24 cellular contexts compared by ENCODE assay signal in the genomic region with DNA sequence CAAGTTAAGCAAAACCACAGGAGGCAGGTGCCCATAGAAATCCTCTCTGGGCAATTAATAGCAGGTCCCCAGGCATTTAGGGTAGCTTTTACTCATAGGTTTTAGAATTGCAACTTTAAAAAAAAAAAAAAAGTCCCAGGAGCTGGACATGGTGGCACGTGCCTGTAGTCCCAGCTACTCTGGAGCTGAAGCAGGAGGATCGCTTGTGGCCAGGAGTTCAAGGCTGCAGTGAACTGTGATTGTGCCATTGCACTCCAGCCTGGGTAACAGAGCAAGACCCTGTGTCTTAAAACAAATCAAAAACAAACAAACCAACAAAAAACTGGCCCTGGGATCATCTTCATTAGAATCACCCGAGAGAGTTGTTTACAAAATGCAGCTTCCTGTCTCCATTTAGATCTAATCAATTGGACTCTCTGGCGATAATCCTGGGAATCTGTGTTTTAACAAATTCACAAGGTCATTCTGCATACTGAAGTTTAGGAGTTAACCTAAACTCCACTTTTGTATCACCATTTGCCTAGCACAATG.
"Had no signal": no experiment of that assay in that cellular context is flagged by ENCODE, and none has a peak within 500 bp of the region (broad histone marks: within the 10 kb centered on the region; RNA-seq: fewer than 3 reads in every experiment).

No MANE protein-coding gene starts in this region.

- DNase-seq: activated CD4-positive, alpha-beta memory T cell treated with anti-CD3 and anti-CD28 coated beads, Interleukin-2, amount 10 ng/mL, durations not matched to agents 7 days and 5 days; activated CD4-positive, alpha-beta T cell treated with anti-CD3 and anti-CD28 coated beads for 36 hours; activated CD4-positive, alpha-beta T cell treated with anti-CD3 and anti-CD28 coated beads, Interleukin-2, amount 10 ng/mL, durations not matched to agents 7 days and 5 days; activated CD4-positive, alpha-beta T cell treated with anti-CD3 and anti-CD28 coated beads, Interleukin-2, amount 50 U/mL, for 4 hours; activated CD4-positive, CD25-positive, alpha-beta regulatory T cell; activated CD4-positive, CD25-positive, alpha-beta regulatory T cell treated with anti-CD3 and anti-CD28 coated beads, Interleukin-2, amount 50 U/mL, for 72 hours; activated CD8-positive, alpha-beta memory T cell treated with anti-CD3 and anti-CD28 coated beads, Interleukin-2, amount 50 U/mL, for 48 hours; activated gamma-delta T cell; activated naive CD4-positive, alpha-beta T cell; activated naive CD4-positive, alpha-beta T cell treated with anti-CD3 and anti-CD28 coated beads, Interleukin-2, amount 10 ng/mL, durations not matched to agents 7 days and 5 days; activated naive CD8-positive, alpha-beta T cell treated with anti-CD3 and anti-CD28 coated beads, Interleukin-2, amount 10 ng/mL, durations not matched to agents 7 days and 5 days; activated T-cell treated with anti-CD3 and anti-CD28 coated beads for 4 hours; activated T-cell treated with anti-CD3 and anti-CD28 coated beads, Interleukin-2, amount 50 U/mL, for 24 hours; activated T-cell treated with anti-CD3 and anti-CD28 coated beads, Interleukin-2, amount 50 U/mL, for 72 hours; brain microvascular endothelial cell; dorsolateral prefrontal cortex; effector memory CD4-positive, alpha-beta T cell; foreskin keratinocyte; gastrocnemius medialis; glutamatergic neuron; T-helper 2 cell had no signal

- H3K4me3 ChIP-seq: coronary artery, dorsolateral prefrontal cortex, gastrocnemius medialis had no signal

- ATAC-seq: activated CD4-positive, alpha-beta T cell treated with anti-CD3 and anti-CD28 coated beads for 36 hours; activated naive CD4-positive, alpha-beta T cell treated with anti-CD3 and anti-CD28 coated beads, Interleukin-2, amount 50 U/mL, for 72 hours; activated T-cell treated with anti-CD3 and anti-CD28 coated beads, Interleukin-2, amount 50 U/mL, for 72 hours; esophagus mucosa; foreskin keratinocyte; gastrocnemius medialis had no signal

- H3K36me3 ChIP-seq: gastrocnemius medialis had no signal

- H3K9me3 ChIP-seq: gastrocnemius medialis had no signal

- H3K27ac ChIP-seq: brain microvascular endothelial cell, coronary artery, dorsolateral prefrontal cortex, foreskin keratinocyte, gastrocnemius medialis had no signal

- H3K4me1 ChIP-seq: foreskin keratinocyte, gastrocnemius medialis had no signal
